18 cellular contexts compared by ENCODE assay signal in the genomic region with DNA sequence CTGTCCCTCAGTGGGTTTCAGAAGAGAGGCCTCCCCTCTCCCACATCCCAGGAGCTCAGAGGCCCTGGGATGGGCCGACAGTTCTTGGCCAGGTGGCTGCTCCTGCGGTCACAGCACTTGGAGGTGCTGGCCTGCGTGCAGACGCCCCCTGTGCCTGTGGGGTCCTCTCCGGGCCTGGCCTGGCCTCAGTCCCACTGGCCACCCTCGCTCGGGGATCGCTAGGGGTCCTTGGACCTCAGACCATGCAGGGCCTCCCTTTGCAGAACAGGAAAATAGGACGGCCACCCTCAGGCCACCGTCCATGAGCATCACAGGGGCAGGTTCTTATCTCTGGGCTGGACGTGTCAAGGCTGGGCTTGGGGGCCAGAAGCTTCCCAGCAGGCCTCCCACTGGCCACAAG. TPM values are rescaled to one million over a fixed set of nuclear protein-coding genes. Genes with fewer than 3 reads are reported as not detected.
DNase-seq lines count a peak whose midpoint lies in the region; ATAC-seq and TF ChIP-seq lines count a peak whose summit lies in the region.
"Had no signal": no experiment of that assay in that cellular context is flagged by ENCODE, and none has a peak within 500 bp of the region (broad histone marks: within the 10 kb centered on the region; RNA-seq: fewer than 3 reads in every experiment).

No MANE protein-coding gene starts in this region.

- H3K14ac ChIP-seq in IMR-90 (replicated peaks; ENCODE audit: low read depth, low read length), result 0 out of 2 replicates have a peak overlapping the region, but pooled peaks have one; percentile 46

- H2BK5ac ChIP-seq in IMR-90 (ENCODE audit: low read depth, low read length, poor library complexity, severe bottlenecking), result peak overlapping the region; percentile 51

- H3K4ac ChIP-seq in IMR-90 (ENCODE audit: low read depth, low read length), result peak overlapping the region; percentile 93

- H2AFZ ChIP-seq in IMR-90 (replicated peaks; ENCODE audit: low read length, poor library complexity), result peak overlapping the region; percentile 96

- no peak for TF ChIP-seq RAD21 in IMR-90 (IDR thresholded peaks at IDR 0.05; ENCODE audit: low read length)

- in situ Hi-C loops in IMR-90 (cut with MboI; ENCODE audit: low sequenced_read_pairs), result no loop called here

- intact Hi-C loops in IMR-90 (cut with micrococcal nuclease) (loop anchor here (2.0 kb wide), 1 partner anchor 147 kb away; no protein-coding TSS in a partner anchor), body of pancreas (cut with DNase I) (no loop called here)

- H2AK5ac ChIP-seq in IMR-90 (ENCODE audit: low read depth, low read length), result peak overlapping the region; percentile 79

- TF ChIP-seq POLR2A in IMR-90 (IDR thresholded peaks at IDR 0.05; ENCODE audit: low read depth, low read length), result no peak
- no peak for TF ChIP-seq POLR2A in body of pancreas (IDR thresholded peaks at IDR 0.05)

- H4K8ac ChIP-seq in IMR-90 (ENCODE audit: low read depth in 2 of 2, low read length in 2 of 2), result peak overlapping the region in 1 of 2 experiments; percentile 69; a peak in 1 of 4 replicates

- DNase-seq in IMR-90 (no peak), body of pancreas (no peak), NCI-H526 treated with DMSO at 0.1 percent for 48 hours (lab: John Stamatoyannopoulos, UW) (no peak)
- no peak for DNase-seq in stimulated activated CD4-positive, alpha-beta T cell treated with anti-CD3 and anti-CD28 coated beads, Interleukin-4, amount 100 ng/mL, for 1 hour
- DNase-seq: activated CD8-positive, alpha-beta memory T cell treated with anti-CD3 and anti-CD28 coated beads, Interleukin-2, amount 50 U/mL, for 48 hours; activated gamma-delta T cell; effector memory CD4-positive, alpha-beta T cell; naive B cell; NCI-H1092 treated with DMSO at 0.1 percent for 48 hours; stimulated activated CD4-positive, alpha-beta T cell treated with anti-CD3 and anti-CD28 coated beads, Interleukin-2, amount 100 ng/mL, for 48 hours; T-helper 17 cell had no signal

- no TSS peak for BruUV-seq in IMR-90 (replicated peaks; lab: Mats Ljungman, UMichigan)

- no peak for ATAC-seq in IMR-90 (ENCODE audit: low read depth)
- ATAC-seq in body of pancreas, result no peak
- no peak for ATAC-seq in HG03520 (IDR thresholded peaks at IDR 0.05; ENCODE audit: unreplicated experiment)
- no peak for ATAC-seq in HG03095 (IDR thresholded peaks at IDR 0.05; ENCODE audit: unreplicated experiment)
- ATAC-seq: T-helper 17 cell had no signal

- H2AK9ac ChIP-seq in IMR-90 (replicated peaks; ENCODE audit: low read depth, low read length, poor library complexity), result peak overlapping the region; percentile 88

- no peak overlapping the region; the same call in 1 of the 2 replicates for H3K9ac ChIP-seq in IMR-90 (ENCODE audit: low read depth, low read length)
- no peak overlapping the region for H3K9ac ChIP-seq in stomach smooth muscle (ENCODE audit: low read length in 2 of 2)

- H3K18ac ChIP-seq in IMR-90 (ENCODE audit: low read depth, low read length), result no peak overlapping the region

- peak overlapping the region; percentile 89 for H4K91ac ChIP-seq in IMR-90 (ENCODE audit: insufficient read depth, low read depth, low read length)

- peak overlapping the region; percentile 25 for H3K27ac ChIP-seq in IMR-90 (ENCODE audit: insufficient read depth, low read length)
- peak overlapping the region in 3 of 4 donors; percentile 55 to 85 (median 68) for H3K27ac ChIP-seq in body of pancreas
- H3K27ac ChIP-seq in mesodermal cell (ENCODE audit: low read depth, low read length, severe bottlenecking), result peak overlapping the region; percentile 5
- H3K27ac ChIP-seq in stomach smooth muscle (ENCODE audit: low read length), result no peak overlapping the region
- H3K27ac ChIP-seq: VCaP had no signal

- H3K4me1 ChIP-seq in IMR-90 (ENCODE audit: control insufficient read depth, insufficient read depth, low read length) (peaks cover 27% of the 10 kb centered on the region), body of pancreas (peaks cover 18% of the 10 kb centered on the region), mesodermal cell (ENCODE audit: control insufficient read depth, insufficient read depth, low read length, poor library complexity, severe bottlenecking) (peaks cover 19% of the 10 kb centered on the region), stomach smooth muscle (ENCODE audit: control insufficient read depth, insufficient read depth, low read length) (peaks cover 28% of the 10 kb centered on the region)

- CTCF ChIA-PET in IMR-90 (lab: Yijun Ruan, JAX), result no interaction called here

- WGBS in IMR-90 (ENCODE audit: extremely low coverage in 2 of 2, insufficient read length in 1 of 2), 2 experiments, result 98% methylated on average over 5 of the region's 11 CpGs; no CpG with 5 or more reads in 1 of the 2 experiments
- 60% methylated on average over 11 of the region's 11 CpGs; no CpG with 5 or more reads in 1 of the 2 donors for WGBS in body of pancreas, 2 donors
- WGBS in mesodermal cell (ENCODE audit: insufficient coverage in 2 of 2), 2 experiments, result 80 to 84% methylated on average over 10 to 11 of the region's 11 CpGs

- H3K27me3 ChIP-seq in IMR-90 (ENCODE audit: control insufficient read depth, insufficient read depth, low read length) (no peaks in the 10 kb centered on the region), body of pancreas (no peaks in the 10 kb centered on the region), stomach smooth muscle (ENCODE audit: control insufficient read depth in 1 of 2, insufficient read depth in 2 of 2, low read length in 2 of 2) (peaks cover under 1 to 2% of the 10 kb centered on the region in 2 donors)
- H3K27me3 ChIP-seq: heart left ventricle, pancreas had no signal

- H3K9me3 ChIP-seq in IMR-90 (ENCODE audit: control insufficient read depth, insufficient read depth, low read length) (peaks cover 4% of the 10 kb centered on the region; the same call in 1 of the 2 replicates), body of pancreas (no peaks in the 10 kb centered on the region), mesodermal cell (ENCODE audit: control insufficient read depth, low read length) (no peaks in the 10 kb centered on the region), stomach smooth muscle (ENCODE audit: control insufficient read depth in 2 of 2, low read length in 2 of 2) (no peaks in the 10 kb centered on the region)
- H3K9me3 ChIP-seq: heart left ventricle, pancreas had no signal

- TF ChIP-seq CTCF in IMR-90 (conservative IDR thresholded peaks at IDR 0.05; ENCODE audit: low read depth, low read length) (no peak), body of pancreas (IDR thresholded peaks at IDR 0.05) (no peak)

- peak overlapping the region; percentile 62; the same call in 1 of the 3 replicates for H2BK15ac ChIP-seq in IMR-90 (ENCODE audit: low read depth, low read length)

- POLR2A ChIA-PET in IMR-90 (lab: Charles Lee; ENCODE audit: unreplicated experiment), result interaction anchor here (0.6 kb wide), 1 partner anchor 12 kb away, joined by 3 read pairs; no protein-coding TSS in a partner anchor

- H3K56ac ChIP-seq in IMR-90 (ENCODE audit: extremely low read depth, insufficient read depth, low read length), result no peak overlapping the region

- dilution Hi-C loops in IMR-90 (cut with HindIII; ENCODE audit: low sequenced_read_pairs, unreplicated experiment), result no loop called here

- H3K36me3 ChIP-seq in IMR-90 (ENCODE audit: control insufficient read depth, insufficient read depth, low read length) (no peaks in the 10 kb centered on the region), body of pancreas (replicated peaks in 1 of 2; ENCODE audit: insufficient read depth in 1 of 2, low read depth in 2 of 2) (no peaks in the 10 kb centered on the region), mesodermal cell (ENCODE audit: control insufficient read depth, insufficient read depth, low read length) (no peaks in the 10 kb centered on the region), stomach smooth muscle (ENCODE audit: control insufficient read depth in 2 of 2, insufficient read depth in 2 of 2, low read length in 2 of 2) (no peaks in the 10 kb centered on the region)
- H3K36me3 ChIP-seq: heart left ventricle, pancreas had no signal

- 0 out of 2 replicates have a peak overlapping the region, but pooled peaks have one; percentile 72 for H3K23ac ChIP-seq in IMR-90 (ENCODE audit: low read depth, low read length)

- H3K4me2 ChIP-seq in IMR-90 (ENCODE audit: low read depth, low read length), result no peak overlapping the region

- peaks cover 13% of the 10 kb centered on the region for H3K9me1 ChIP-seq in IMR-90 (ENCODE audit: insufficient read depth, low read length)

- no peak overlapping the region for H3K4me3 ChIP-seq in IMR-90 (ENCODE audit: insufficient read depth, low read depth, low read length)
- no peak overlapping the region for H3K4me3 ChIP-seq in body of pancreas
- H3K4me3 ChIP-seq in mesodermal cell (ENCODE audit: extremely low read depth, insufficient read depth, low read length, poor library complexity, severe bottlenecking), result no peak overlapping the region
- H3K4me3 ChIP-seq in stomach smooth muscle (ENCODE audit: low read length in 2 of 2), result peak overlapping the region; percentile 52 to 68

- H4K5ac ChIP-seq in IMR-90 (ENCODE audit: low read depth, low read length), result 0 out of 2 replicates have a peak overlapping the region, but pooled peaks have one; percentile 19

- peak overlapping the region; percentile 96 for H2BK20ac ChIP-seq in IMR-90 (ENCODE audit: low read depth, low read length)

- no peaks in the 10 kb centered on the region for H3K79me1 ChIP-seq in IMR-90 (ENCODE audit: low read depth in 1 of 2, low read length in 2 of 2)

- no peaks in the 10 kb centered on the region for H4K20me1 ChIP-seq in IMR-90 (ENCODE audit: insufficient read depth, low read length)

- peak overlapping the region; percentile 99 for H2BK120ac ChIP-seq in IMR-90 (ENCODE audit: low read depth, low read length)

TF ChIP-seq in IMR-90, 13 proteins besides CTCF, POLR2A, EP300 and RAD21:
- TF ChIP-seq MXI1 (IDR thresholded peaks at IDR 0.05; ENCODE audit: borderline replicate concordance, low read depth, low read length) (no peak), CHD1 (IDR thresholded peaks at IDR 0.05; ENCODE audit: low read depth, low read length) (no peak), RCOR1 (IDR thresholded peaks at IDR 0.05; ENCODE audit: insufficient replicate concordance, low read length) (no peak), CEBPB (IDR thresholded peaks at IDR 0.05; ENCODE audit: low read depth, low read length) (no peak), BHLHE40 (IDR thresholded peaks at IDR 0.05; ENCODE audit: low read depth, low read length) (no peak)

RNA-seq across cellular contexts. Expression of a gene that starts 30.0 kb away (rescaled TPM):
- 17.9 and 21.4 TPM in 2 replicates for total RNA-seq in IMR-90 (2012; rRNA removed)
- polyA plus RNA-seq in IMR-90 (2012; rRNA removed), result 48.2 and 60.2 TPM in 2 replicates
- 73.7 and 167 TPM in 2 replicates for polyA plus RNA-seq in IMR-90 (2012; cell fraction: cytosol; rRNA removed)
- 50.0 and 129 TPM in 2 replicates for polyA plus RNA-seq in IMR-90 (2012; cell fraction: nucleus; rRNA removed; ENCODE audit: low replicate concordance)
- 10 to 100 TPM; 21.3 to 26.4 TPM for total RNA-seq in body of pancreas
- polyA plus RNA-seq in mesodermal cell (2013, experiment 1 of 2), result 28.1 TPM
- polyA plus RNA-seq in mesodermal cell (2013, experiment 2 of 2), result 21.9 TPM

Comparison
In these comparisons a context has a peak if more than half of its experiments do, and no peak if none do; other contexts are left out.
1. H3K4me3 ChIP-seq: peak in stomach smooth muscle (2 of 2); none in IMR-90 (single experiment), body of pancreas (0 of 2) and mesodermal cell (single experiment).